ENCODE assay signal across 17 cellular contexts in the genomic region with DNA sequence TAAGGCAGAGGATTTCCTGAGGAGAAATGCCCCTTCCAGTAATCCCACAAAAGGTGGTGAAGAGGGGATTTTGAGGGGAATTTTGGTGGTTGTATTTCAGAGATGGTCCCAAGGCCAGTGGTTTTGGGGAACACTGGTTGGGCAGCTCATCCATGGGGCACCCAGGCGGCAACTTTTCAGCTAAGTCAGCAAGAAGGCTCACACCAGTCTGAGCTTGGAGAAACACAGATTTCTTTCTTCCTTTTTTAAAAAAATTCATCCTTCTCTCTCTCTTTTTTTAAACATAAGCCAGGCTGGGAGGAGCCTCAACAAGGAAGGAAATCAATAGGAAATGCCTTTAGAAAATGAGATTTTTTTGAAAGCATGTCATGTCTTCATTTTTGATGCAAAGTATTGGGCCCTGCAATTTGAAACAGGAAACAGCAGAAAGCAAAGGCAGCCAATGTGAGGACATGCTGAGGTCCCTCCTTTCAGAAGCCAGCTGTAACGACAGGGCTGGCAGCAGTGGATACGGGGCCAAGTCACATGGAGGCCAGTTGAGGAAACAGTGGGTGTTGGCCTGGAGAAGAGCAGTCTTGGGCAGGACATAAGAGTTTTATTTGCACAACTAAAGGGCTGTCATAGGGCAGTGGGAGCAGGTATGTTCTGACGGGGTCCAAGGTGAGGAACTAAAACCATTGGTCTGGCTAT.
DNase-seq lines count a peak whose midpoint lies in the region; ATAC-seq, FAIRE-seq and TF ChIP-seq lines count a peak whose summit lies in the region.
"Had no signal": no experiment of that assay in that cellular context is flagged by ENCODE, and none has a peak within 500 bp of the region (broad histone marks: within the 10 kb centered on the region; RNA-seq: fewer than 3 reads in every experiment).

No MANE protein-coding gene starts in this region.

- H3K4me3 Mint-ChIP-seq in natural killer cell treated with Interleukin-12 subunit alpha and Interleukin-12 subunit beta and Interleukin-15 and Interleukin-18, amount 100 ng/mL, for 72 hours = no peak overlapping the region
- H3K4me3 Mint-ChIP-seq: naive thymus-derived CD8-positive, alpha-beta T cell had no signal

- no peaks in the 10 kb centered on the region for H3K36me3 ChIP-seq in kidney (ENCODE audit: control insufficient read depth in 1 of 2, insufficient read depth in 2 of 2, low read length in 2 of 2)
- H3K36me3 ChIP-seq: breast epithelium, MG63 had no signal

- no peak for FAIRE-seq in kidney (lab: Jason Lieb, UNC)
- FAIRE-seq: RCC 7860 had no signal

- no peaks in the 10 kb centered on the region for H3K36me3 Mint-ChIP-seq in natural killer cell treated with Interleukin-12 subunit alpha and Interleukin-12 subunit beta and Interleukin-15 and Interleukin-18, amount 100 ng/mL, for 72 hours
- H3K36me3 Mint-ChIP-seq: naive thymus-derived CD8-positive, alpha-beta T cell had no signal

- H3K4me3 ChIP-seq in cardiac fibroblast (replicated peaks in 1 of 2; ENCODE audit: low read depth in 2 of 2, low read length in 2 of 2) (no peak overlapping the region), kidney (ENCODE audit: low read length in 2 of 2) (no peak overlapping the region)
- H3K4me3 ChIP-seq: breast epithelium, MG63 had no signal

- no peak overlapping the region for H3K9ac ChIP-seq in kidney (ENCODE audit: low read length in 2 of 2)

- peak overlapping the region in 1 of 2 donors; percentile 30 for H3K27ac ChIP-seq in kidney (ENCODE audit: low read depth in 2 of 2, low read length in 2 of 2)
- H3K27ac ChIP-seq: breast epithelium had no signal

- intact Hi-C loops in kidney (cut with DNase I) = no loop called here

- no peaks in the 10 kb centered on the region for H3K4me1 Mint-ChIP-seq in natural killer cell treated with Interleukin-12 subunit alpha and Interleukin-12 subunit beta and Interleukin-15 and Interleukin-18, amount 100 ng/mL, for 72 hours (ENCODE audit: low read depth in 2 of 2)

- no peak for ATAC-seq in HG03025 (IDR thresholded peaks at IDR 0.05; ENCODE audit: low FRiP score, unreplicated experiment)
- no peak for ATAC-seq in natural killer cell treated with Interleukin-12 subunit alpha and Interleukin-12 subunit beta and Interleukin-15 and Interleukin-18, amount 100 ng/mL, for 72 hours
- ATAC-seq: naive thymus-derived CD8-positive, alpha-beta T cell had no signal

- peaks cover 7 to 20% of the 10 kb centered on the region in 2 donors for H3K27me3 Mint-ChIP-seq in natural killer cell treated with Interleukin-12 subunit alpha and Interleukin-12 subunit beta and Interleukin-15 and Interleukin-18, amount 100 ng/mL, for 72 hours

- DNase-seq in Ammon's horn (ENCODE audit: low spot score) (peak; percentile 71), cardiac fibroblast (ENCODE audit: low read depth in 2 of 2) (peak; percentile 27 to 74), kidney (peak; percentile 84), pons (ENCODE audit: low spot score) (peak; percentile 50), NCI-H128 (lab: John Stamatoyannopoulos, UW; ENCODE audit: unreplicated experiment) (no peak)
- no peak for DNase-seq in activated naive CD4-positive, alpha-beta T cell (lab: John Stamatoyannopoulos, UW)
- no peak for DNase-seq in natural killer cell treated with Interleukin-12 subunit alpha and Interleukin-12 subunit beta and Interleukin-15 and Interleukin-18, amount 100 ng/mL, for 72 hours (ENCODE audit: low spot score)
- DNase-seq: activated gamma-delta T cell treated with Interleukin-2 at 50 U/mL for 16 hours; DMS79 treated with DMSO at 0.1 percent for 48 hours; MG63; naive thymus-derived CD8-positive, alpha-beta T cell; stimulated activated CD4-positive, alpha-beta T cell treated with anti-CD3 and anti-CD28 coated beads, Interleukin-12 subunit alpha, Interleukin-12 subunit beta, amount 100 ng/mL, for 4 hours; T-helper 2 cell; trophoblast cell had no signal

- no peak overlapping the region for H3K27ac Mint-ChIP-seq in natural killer cell treated with Interleukin-12 subunit alpha and Interleukin-12 subunit beta and Interleukin-15 and Interleukin-18, amount 100 ng/mL, for 72 hours
- H3K27ac Mint-ChIP-seq: naive thymus-derived CD8-positive, alpha-beta T cell had no signal

- TF ChIP-seq CTCF in cardiac fibroblast (IDR thresholded peaks at IDR 0.05; ENCODE audit: low read depth, low read length) (no peak), kidney (IDR thresholded peaks at IDR 0.05; ENCODE audit: borderline replicate concordance, extremely low read depth, insufficient read depth) (no peak)

- H3K4me1 ChIP-seq in kidney (ENCODE audit: control insufficient read depth in 1 of 2, insufficient read depth in 1 of 2, low read depth in 1 of 2, low read length in 2 of 2) = peaks cover 0 to 2% of the 10 kb centered on the region in 2 donors
- H3K4me1 ChIP-seq: breast epithelium had no signal

- H3K9me3 ChIP-seq in kidney (ENCODE audit: control insufficient read depth in 1 of 2, low read length in 2 of 2) = no peaks in the 10 kb centered on the region
- H3K9me3 ChIP-seq: breast epithelium, MG63 had no signal

- H3K9me3 Mint-ChIP-seq in natural killer cell treated with Interleukin-12 subunit alpha and Interleukin-12 subunit beta and Interleukin-15 and Interleukin-18, amount 100 ng/mL, for 72 hours = no peaks in the 10 kb centered on the region

Comparison
In these comparisons a context has a peak if more than half of its experiments do, and no peak if none do; other contexts are left out.
1. DNase-seq: peak in Ammon's horn (single experiment), cardiac fibroblast (2 of 2), kidney (single experiment) and pons (single experiment); none in activated naive CD4-positive, alpha-beta T cell (0 of 4), NCI-H128 (single experiment) and natural killer cell treated with Interleukin-12 subunit alpha and Interleukin-12 subunit beta and Interleukin-15 and Interleukin-18, amount 100 ng/mL, for 72 hours (single experiment).